8 cellular contexts compared by ENCODE assay signal in the genomic region with DNA sequence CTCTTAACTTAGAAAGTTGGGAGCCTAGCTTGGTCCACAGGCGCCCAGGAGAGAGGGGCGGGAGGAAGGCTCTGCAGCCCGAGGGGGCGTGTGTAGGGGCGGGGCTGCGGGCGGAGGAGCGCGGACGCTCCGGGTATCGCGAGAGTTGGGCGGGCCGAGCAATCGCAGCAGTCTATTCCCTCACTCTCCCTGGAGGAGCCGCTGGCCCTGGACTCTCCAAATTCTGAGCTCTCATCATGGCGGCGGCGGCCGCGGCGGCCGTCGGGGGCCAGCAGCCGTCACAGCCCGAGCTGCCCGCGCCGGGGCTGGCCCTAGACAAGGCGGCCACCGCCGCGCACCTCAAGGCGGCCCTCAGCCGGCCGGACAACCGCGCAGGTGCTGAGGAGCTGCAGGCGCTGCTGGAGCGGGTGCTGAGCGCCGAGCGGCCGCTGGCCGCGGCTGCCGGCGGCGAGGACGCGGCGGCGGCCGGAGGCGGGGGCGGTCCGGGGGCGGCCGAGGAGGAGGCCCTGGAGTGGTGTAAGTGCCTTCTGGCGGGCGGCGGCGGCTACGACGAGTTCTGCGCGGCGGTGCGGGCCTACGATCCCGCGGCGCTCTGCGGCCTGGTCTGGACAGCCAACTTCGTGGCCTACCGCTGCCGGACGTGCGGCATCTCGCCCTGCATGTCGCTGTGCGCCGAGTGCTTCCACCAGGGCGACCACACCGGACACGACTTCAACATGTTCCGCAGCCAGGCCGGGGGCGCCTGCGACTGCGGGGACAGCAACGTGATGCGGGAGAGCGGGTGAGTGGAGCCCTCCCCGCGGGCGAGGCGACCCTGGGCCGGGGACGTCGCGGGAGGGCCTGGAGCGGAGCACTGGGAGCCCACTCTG.
DNase-seq lines count a peak whose midpoint lies in the region; ATAC-seq and TF ChIP-seq lines count a peak whose summit lies in the region.

TSS of gene UBR3 (plus strand) at position 183 of the 869 bp plus-strand sequence. CDS start at position 237, 54 bp downstream.

- H3K27ac ChIP-seq in cingulate gyrus (ENCODE audit: low read depth, low read length) = peak within 1 kb of the TSS; percentile 71
- H3K27ac ChIP-seq in layer of hippocampus (ENCODE audit: low read depth, low read length) = peak within 1 kb of the TSS; percentile 65

- no peaks in the 10 kb centered on the region for H3K27me3 ChIP-seq in layer of hippocampus (ENCODE audit: control insufficient read depth, insufficient read depth, low read length)

- ATAC-seq in HG03378 (IDR thresholded peaks at IDR 0.05; ENCODE audit: unreplicated experiment) = peak; percentile 80

- peak; percentile 87 for TF ChIP-seq POLR2A in GM19099 (IDR thresholded peaks at IDR 0.05; ENCODE audit: extremely low read depth, insufficient read length, low read depth)

- peak; percentile 96 for DNase-seq in Ammon's horn (ENCODE audit: low spot score)
- DNase-seq in NCI-H524 treated with DMSO at 0.1 percent for 48 hours (lab: John Stamatoyannopoulos, UW) = peak; percentile 40
- DNase-seq in activated CD4-positive, alpha-beta T cell treated with anti-CD3 and anti-CD28 coated beads for 48 hours = peak; percentile 93
- DNase-seq in stimulated activated CD4-positive, alpha-beta T cell treated with anti-CD3 and anti-CD28 coated beads, Interleukin-1b, Interleukin-23, amount 100 ng/mL, for 24 hours (ENCODE audit: low read depth in 4 of 4, low spot score in 1 of 4) = peak; percentile 70 to 91 (median 82)

Comparison
In these comparisons a context has a peak if more than half of its experiments do, and no peak if none do; other contexts are left out.
1. Peak in every context shown above with its lines: DNase-seq, ATAC-seq and H3K27ac ChIP-seq.
2. DNase-seq: peak in every context shown above with its lines; median percentile 96 in Ammon's horn; 93 in activated CD4-positive, alpha-beta T cell treated with anti-CD3 and anti-CD28 coated beads for 48 hours; 82 in stimulated activated CD4-positive, alpha-beta T cell treated with anti-CD3 and anti-CD28 coated beads, Interleukin-1b, Interleukin-23, amount 100 ng/mL, for 24 hours; 40 in NCI-H524 treated with DMSO at 0.1 percent for 48 hours.